Comparison of ENCODE assay signal across 17 cellular contexts in the genomic region with DNA sequence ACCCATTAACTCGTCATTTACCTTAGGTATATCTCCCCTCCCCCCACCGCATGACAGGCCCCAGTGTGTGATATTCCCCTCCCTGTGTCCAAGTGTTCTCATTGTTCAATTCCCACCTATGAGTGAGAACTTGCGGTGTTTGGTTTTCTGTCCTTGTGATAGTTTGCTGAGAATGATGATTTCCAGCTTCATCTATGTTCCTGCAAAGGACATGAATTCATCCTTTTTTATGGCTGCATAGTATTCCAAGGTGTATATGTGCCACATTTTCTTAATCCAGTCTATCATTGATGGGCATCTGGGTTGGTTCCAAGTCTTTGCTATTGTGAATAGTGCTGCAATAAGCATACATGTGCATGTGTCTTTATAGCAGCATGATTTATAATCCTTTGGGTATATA. TPM values are rescaled to one million over a fixed set of nuclear protein-coding genes. Genes with fewer than 3 reads are reported as not detected.
"Had no signal": no experiment of that assay in that cellular context is flagged by ENCODE, and none has a peak within 500 bp of the region (broad histone marks: within the 10 kb centered on the region; RNA-seq: fewer than 3 reads in every experiment).

No MANE protein-coding gene starts in this region.

RNA-seq across cellular contexts. Expression of gene SP8, which starts 34.7 kb away (rescaled TPM):
- total RNA-seq: activated naive CD4-positive, alpha-beta T cell treated with anti-CD3 and anti-CD28 coated beads, Interleukin-2, amount 50 U/mL, for 72 hours; activated naive CD8-positive, alpha-beta T cell treated with anti-CD3 and anti-CD28 coated beads, Interleukin-2, amount 10 ng/mL, durations not matched to agents 7 days and 5 days; activated T-cell treated with anti-CD3 and anti-CD28 coated beads, Interleukin-2, amount 50 U/mL, for 4 hours; activated T-cell treated with anti-CD3 and anti-CD28 coated beads, Interleukin-2, amount 50 U/mL, for 72 hours; activated T-helper 1 cell treated with anti-CD3 and anti-CD28 coated beads, Interleukin-12 subunit alpha, Interleukin-12 subunit beta, Interleukin-2, Interleukin-4 antibody, amounts not matched to agents 30 ng/mL and 10 ng/mL and 1 ng/mL, durations not matched to agents 14 hours and 24 hours and 36 hours; activated T-helper 17 cell treated with anti-CD3 and anti-CD28 coated beads, Interleukin-2, amount 50 U/mL, for 72 hours; activated T-helper 2 cell treated with anti-CD3 and anti-CD28 coated beads, Interferon-gamma antibody, Interleukin-2, Interleukin-4, amounts not matched to agents 10 μg/mL and 5 μg/mL and 100 μg/mL, durations not matched to agents 14 hours and 24 hours and 36 hours; adrenal gland; aorta; ascending aorta; body of pancreas; breast epithelium; bronchial epithelial cell; cardiac septum; chondrocyte had no signal
- polyA plus RNA-seq: adipose tissue, adrenal gland, aorta, cardiac muscle cell had no signal
